In genomic region chr7:19707240-19707639, GRCh38 we compare ENCODE assay signal across 9 cellular contexts. TPM values are rescaled to one million over a fixed set of nuclear protein-coding genes. Genes with fewer than 3 reads are reported as not detected.
DNase-seq lines count a peak whose midpoint lies in the region; ATAC-seq, FAIRE-seq and TF ChIP-seq lines count a peak whose summit lies in the region.
"Had no signal": no experiment of that assay in that cellular context is flagged by ENCODE, and none has a peak within 500 bp of the region (broad histone marks: within the 10 kb centered on the region; RNA-seq: fewer than 3 reads in every experiment).

No MANE protein-coding gene starts in this region.

- H3K36me3 Mint-ChIP-seq in CD4-positive, alpha-beta memory T cell = peaks cover 13 to 19% of the 10 kb centered on the region in 2 donors
- H3K36me3 Mint-ChIP-seq in astrocyte (ENCODE audit: low read depth, unreplicated experiment) = no peaks in the 10 kb centered on the region

- H2BK5ac ChIP-seq in mesendoderm (ENCODE audit: low read length) = no peak overlapping the region

- H4K5ac ChIP-seq in mesendoderm (ENCODE audit: low read length) = no peak overlapping the region

- TF ChIP-seq CTCF in astrocyte (IDR thresholded peaks at IDR 0.05; ENCODE audit: insufficient read depth, low read depth, low read length) (no peak), GM13976 (IDR thresholded peaks at IDR 0.05; ENCODE audit: borderline replicate concordance, control extremely low read depth, extremely low read depth, insufficient read depth, missing control alignments) (no peak)

- H3K4me3 Mint-ChIP-seq in CD4-positive, alpha-beta memory T cell = peak overlapping the region; percentile 52 to 98 (median 97)
- H3K4me3 Mint-ChIP-seq in astrocyte (ENCODE audit: unreplicated experiment) = peak overlapping the region; percentile 100

- H3K4me2 ChIP-seq in astrocyte (ENCODE audit: low read length) (peak overlapping the region; percentile 84), mesendoderm (ENCODE audit: low read length) (peak overlapping the region; percentile 24)

- H3K27me3 Mint-ChIP-seq in CD4-positive, alpha-beta memory T cell = no peaks in the 10 kb centered on the region
- no peaks in the 10 kb centered on the region for H3K27me3 Mint-ChIP-seq in astrocyte (ENCODE audit: low read depth, unreplicated experiment)

- H3K4me1 ChIP-seq in CD4-positive, alpha-beta memory T cell (ENCODE audit: insufficient read depth, low read length) = peaks cover 28% of the 10 kb centered on the region
- H3K4me1 ChIP-seq in HUES6 (ENCODE audit: control insufficient read depth, insufficient read depth, low read length) = peaks cover 19% of the 10 kb centered on the region
- peaks cover 9% of the 10 kb centered on the region for H3K4me1 ChIP-seq in astrocyte (ENCODE audit: insufficient read depth, low read length)
- H3K4me1 ChIP-seq in mesendoderm (ENCODE audit: control insufficient read depth, low read depth, low read length) = peaks cover 2% of the 10 kb centered on the region

- H2AK5ac ChIP-seq in mesendoderm (ENCODE audit: low read length) = no peak overlapping the region

- no CpG with 5 or more reads among the region's 3 CpGs for WGBS in mesendoderm (ENCODE audit: extremely low coverage, insufficient coverage, low lambda C conversion rate)

- no peaks in the 10 kb centered on the region for H3K36me3 ChIP-seq in CD4-positive, alpha-beta memory T cell (ENCODE audit: insufficient read depth, low read length)
- no peaks in the 10 kb centered on the region; the same call in none of the 2 replicates for H3K36me3 ChIP-seq in HUES6 (ENCODE audit: control insufficient read depth, insufficient read depth, low read length)
- H3K36me3 ChIP-seq in astrocyte (ENCODE audit: insufficient read depth, low read length) = no peaks in the 10 kb centered on the region
- no peaks in the 10 kb centered on the region for H3K36me3 ChIP-seq in mesendoderm (ENCODE audit: control insufficient read depth, insufficient read depth, low read length)

- H3K9me3 Mint-ChIP-seq in CD4-positive, alpha-beta memory T cell = no peaks in the 10 kb centered on the region
- H3K9me3 Mint-ChIP-seq in astrocyte (ENCODE audit: unreplicated experiment) = no peaks in the 10 kb centered on the region

- CTCF ChIA-PET in CD4-positive, alpha-beta memory T cell (lab: Charles Lee; ENCODE audit: partially characterized antibody) = no interaction called here

- POLR2A ChIA-PET in CD4-positive, alpha-beta memory T cell (lab: Charles Lee; ENCODE audit: partially characterized antibody) = no interaction called here

- H3K9ac ChIP-seq in HUES6 (ENCODE audit: low read length) = no peak overlapping the region
- peak overlapping the region; percentile 97 for H3K9ac ChIP-seq in astrocyte (ENCODE audit: low read length)
- H3K9ac ChIP-seq in mesendoderm (ENCODE audit: low read length) = peak overlapping the region; percentile 18

- H3K27ac Mint-ChIP-seq in CD4-positive, alpha-beta memory T cell = peak overlapping the region; percentile 7 to 99 (median 98)
- peak overlapping the region; percentile 97 for H3K27ac Mint-ChIP-seq in astrocyte (ENCODE audit: unreplicated experiment)

- no peak for DNase-seq in CD4-positive, alpha-beta memory T cell
- DNase-seq in astrocyte (ENCODE audit: low read depth) = no peak
- peak; percentile 36 for DNase-seq in mesendoderm
- DNase-seq in GM13976 (ENCODE audit: low spot score) = no peak
- DNase-seq in substantia nigra (lab: John Stamatoyannopoulos, UW) = no peak

- no peak for FAIRE-seq in astrocyte (lab: Jason Lieb, UNC)
- FAIRE-seq: islet of Langerhans had no signal

- H3K27ac ChIP-seq in CD4-positive, alpha-beta memory T cell (ENCODE audit: low read depth, low read length) = no peak overlapping the region
- no peak overlapping the region for H3K27ac ChIP-seq in HUES6 (ENCODE audit: low read depth, low read length)
- no peak overlapping the region for H3K27ac ChIP-seq in astrocyte (ENCODE audit: low read depth, low read length)
- no peak overlapping the region for H3K27ac ChIP-seq in mesendoderm (ENCODE audit: low read depth, low read length)
- H3K27ac ChIP-seq in substantia nigra (ENCODE audit: low read depth, low read length, poor library complexity, severe bottlenecking) = no peak overlapping the region

- H3K56ac ChIP-seq in mesendoderm (ENCODE audit: low read length) = no peak overlapping the region

- H2BK120ac ChIP-seq in mesendoderm (ENCODE audit: low read depth, low read length) = no peak overlapping the region

- no peak for ATAC-seq in GM18907 (IDR thresholded peaks at IDR 0.05; ENCODE audit: unreplicated experiment)
- ATAC-seq in HG02623 (IDR thresholded peaks at IDR 0.05; ENCODE audit: unreplicated experiment) = no peak

- H3K9me3 ChIP-seq in CD4-positive, alpha-beta memory T cell (ENCODE audit: control insufficient read depth in 1 of 2, low read length in 2 of 2) = no peaks in the 10 kb centered on the region
- H3K9me3 ChIP-seq in HUES6 (ENCODE audit: control insufficient read depth, insufficient read depth, low read depth, low read length) (no peaks in the 10 kb centered on the region), astrocyte (ENCODE audit: insufficient read depth, low read depth, low read length) (no peaks in the 10 kb centered on the region)

- no peak overlapping the region for H3K4me3 ChIP-seq in CD4-positive, alpha-beta memory T cell (ENCODE audit: low read length in 2 of 2)
- H3K4me3 ChIP-seq in HUES6 (ENCODE audit: low read depth, low read length) (peak overlapping the region; percentile 87), astrocyte (ENCODE audit: insufficient read depth, low read depth, low read length) (peak overlapping the region; percentile 98), mesendoderm (ENCODE audit: low read length) (no peak overlapping the region)

- no peak overlapping the region for H3K18ac ChIP-seq in mesendoderm (ENCODE audit: low read length)

- no peak overlapping the region for H3K23ac ChIP-seq in mesendoderm (ENCODE audit: low read length)

- peaks cover 36 to 56% (median 47%) of the 10 kb centered on the region in 4 donors for H3K4me1 Mint-ChIP-seq in CD4-positive, alpha-beta memory T cell
- peaks cover 13% of the 10 kb centered on the region for H3K4me1 Mint-ChIP-seq in astrocyte (ENCODE audit: low read depth, unreplicated experiment)

- peaks cover 13% of the 10 kb centered on the region for H3K79me1 ChIP-seq in mesendoderm (ENCODE audit: low read length)

- H3K79me2 ChIP-seq in astrocyte (ENCODE audit: insufficient read depth, low read length) (peaks cover 58% of the 10 kb centered on the region), mesendoderm (ENCODE audit: control insufficient read depth, insufficient read depth, low read length) (peaks cover 32% of the 10 kb centered on the region)

- no peaks in the 10 kb centered on the region for H3K27me3 ChIP-seq in CD4-positive, alpha-beta memory T cell (ENCODE audit: insufficient read depth, low read length)
- H3K27me3 ChIP-seq in HUES6 (ENCODE audit: control insufficient read depth, insufficient read depth, low read length) (no peaks in the 10 kb centered on the region), astrocyte (ENCODE audit: insufficient read depth, low read length) (no peaks in the 10 kb centered on the region), mesendoderm (ENCODE audit: insufficient read depth, low read length, poor library complexity) (no peaks in the 10 kb centered on the region)

- H3K4ac ChIP-seq in mesendoderm (ENCODE audit: low read depth, low read length) = no peak overlapping the region

- intact Hi-C loops in CD4-positive, alpha-beta memory T cell (cut with micrococcal nuclease) = no loop called here

- in situ Hi-C loops in GM13976 (cut with MboI; ENCODE audit: low sequenced_read_pairs, unreplicated experiment) = no loop called here

- H4K8ac ChIP-seq in mesendoderm (ENCODE audit: low read depth, low read length) = no peak overlapping the region

- no peak overlapping the region for H2AFZ ChIP-seq in astrocyte (ENCODE audit: low read depth, low read length)

- no peaks in the 10 kb centered on the region for H4K20me1 ChIP-seq in astrocyte (ENCODE audit: insufficient read depth, low read length)

- H2BK15ac ChIP-seq in mesendoderm (replicated peaks; ENCODE audit: low read depth) = no peak overlapping the region

RNA-seq across cellular contexts. Expression of gene POLR1F, which starts 1.6 kb away (rescaled TPM):
- 10 to 100 TPM; 11.9 to 12.4 TPM for total RNA-seq in CD4-positive, alpha-beta memory T cell
- 10 to 100 TPM; 35.2 to 36.1 TPM for polyA plus RNA-seq in CD4-positive, alpha-beta memory T cell
- 18.9 and 21.7 TPM in 2 replicates for total RNA-seq in astrocyte
- polyA plus RNA-seq in mesendoderm (2013, experiment 1 of 2) = 37.7 TPM
- 40.0 TPM for polyA plus RNA-seq in mesendoderm (2013, experiment 2 of 2)

Comparison
In these comparisons a context has a peak if more than half of its experiments do, and no peak if none do; other contexts are left out.
1. H3K4me3 ChIP-seq: peak in HUES6 (single experiment) and astrocyte (single experiment); none in CD4-positive, alpha-beta memory T cell (0 of 2) and mesendoderm (single experiment).